ENCODE assay signal across 31 cellular contexts in genomic region chr2:18531198-18531597, GRCh38. TPM values are rescaled to one million over a fixed set of nuclear protein-coding genes. Genes with fewer than 3 reads are reported as not detected.
"Had no signal": no experiment of that assay in that cellular context is flagged by ENCODE, and none has a peak within 500 bp of the region (broad histone marks: within the 10 kb centered on the region; RNA-seq: fewer than 3 reads in every experiment).

No MANE protein-coding gene starts in this region.

- H3K4me1 ChIP-seq: pancreas, prostate gland, spleen, suprapubic skin, tibial artery, uterus had no signal

- H3K27me3 ChIP-seq: heart left ventricle, pancreas, sigmoid colon, spleen, suprapubic skin, tibial artery, uterus had no signal

- H3K36me3 ChIP-seq: heart left ventricle, left ventricle myocardium inferior, pancreas, prostate gland, sigmoid colon, spleen, suprapubic skin, thoracic aorta, tibial artery, uterus had no signal

- H3K4me3 ChIP-seq: heart left ventricle, left ventricle myocardium inferior, pancreas, prostate gland, sigmoid colon, spleen, suprapubic skin, thoracic aorta, tibial artery, uterus had no signal

- H3K27ac ChIP-seq: heart left ventricle, left ventricle myocardium inferior, pancreas, prostate gland, sigmoid colon, spleen, suprapubic skin, thoracic aorta, tibial artery, uterus had no signal

- H3K9me3 ChIP-seq: heart left ventricle, left ventricle myocardium inferior, pancreas, prostate gland, sigmoid colon, spleen, suprapubic skin, thoracic aorta, tibial artery, uterus had no signal

- DNase-seq: heart left ventricle; islet precursor cell; left colon; left ventricle myocardium inferior; mammary epithelial cell; mesenchymal stem cell; naive thymus-derived CD8-positive, alpha-beta T cell; nucleus accumbens; pancreas; posterior cingulate gyrus; retina; right cardiac atrium; sigmoid colon; small intestine; spleen; stimulated activated CD4-positive, alpha-beta T cell treated with anti-CD3 and anti-CD28 coated beads, Interleukin-4, amount 100 ng/mL, for 24 hours; stimulated activated naive CD4-positive, alpha-beta T cell; tibial artery; trophoblast cell; uterus had no signal

- ATAC-seq: heart left ventricle; left colon; naive thymus-derived CD8-positive, alpha-beta T cell; right cardiac atrium; stimulated activated effector memory CD8-positive, alpha-beta T cell treated with anti-CD3 and anti-CD28 coated beads, Interleukin-12 subunit alpha, Interleukin-12 subunit beta, amount 100 ng/mL, for 72 hours had no signal

RNA-seq across cellular contexts. Expression of gene NT5C1B, which starts 58.2 kb away (rescaled TPM):
- total RNA-seq: heart left ventricle; kidney epithelial cell; left colon; left ventricle myocardium inferior; lower leg skin; mucosa of gallbladder; naive thymus-derived CD8-positive, alpha-beta T cell; neural crest cell; osteoblast; pancreas; right cardiac atrium; sigmoid colon; spleen; subcutaneous adipose tissue; suprapubic skin; thoracic aorta; ureter; uterus had no signal
- polyA plus RNA-seq: heart left ventricle, mammary epithelial cell, right cardiac atrium, sigmoid colon, small intestine, spleen had no signal
